8 cellular contexts compared by ENCODE assay signal in genomic region chr16:57899771-57900661, GRCh38.
DNase-seq lines count a peak whose midpoint lies in the region; ATAC-seq and TF ChIP-seq lines count a peak whose summit lies in the region.

No MANE protein-coding gene starts in this region.

- peak; percentile 92 for TF ChIP-seq CTCF in 22Rv1 (IDR thresholded peaks at IDR 0.05)
- TF ChIP-seq CTCF in GM13977 (IDR thresholded peaks at IDR 0.05; ENCODE audit: extremely low read depth, insufficient read depth, missing control alignments): peak; percentile 86

- in situ Hi-C loops in GM13977 (cut with MboI; ENCODE audit: low pct_unique_long_range_greater_than_20kb, low sequenced_read_pairs, unreplicated experiment): loop anchor here (10.0 kb wide), 1 partner anchor 105 kb away; the partner anchor contains the start of genes USB1 and ZNF319

- no peak for ATAC-seq in GM19455 (IDR thresholded peaks at IDR 0.05; ENCODE audit: unreplicated experiment)

- no peak overlapping the region for H3K27ac ChIP-seq in 22Rv1
- H3K27ac ChIP-seq in caudate nucleus (ENCODE audit: low read depth, low read length): no peak overlapping the region

- peak; percentile 79 for DNase-seq in GM13977 (ENCODE audit: low spot score)
- DNase-seq in NCI-H2196 treated with DMSO at 0.1 percent for 48 hours (lab: John Stamatoyannopoulos, UW; ENCODE audit: unreplicated experiment): peak; percentile 2
- peak; percentile 48 to 62 (median 55) for DNase-seq in activated CD4-positive, CD25-positive, alpha-beta regulatory T cell (lab: John Stamatoyannopoulos, UW)
- DNase-seq in caudate nucleus (lab: John Stamatoyannopoulos, UW): peak in 51 of 61 donors; percentile 5 to 74 (median 41)
- DNase-seq in kidney tubule cell (ENCODE audit: low spot score): peak; percentile 68
- DNase-seq in stimulated activated CD4-positive, alpha-beta T cell treated with anti-CD3 and anti-CD28 coated beads, Interleukin-2, amount 100 ng/mL, for 48 hours: peak; percentile 73 to 75

Comparison
In these comparisons a context has a peak if more than half of its experiments do, and no peak if none do; other contexts are left out.
1. DNase-seq: peak in every context shown above with its lines; median percentile 79 in GM13977; 74 in stimulated activated CD4-positive, alpha-beta T cell treated with anti-CD3 and anti-CD28 coated beads, Interleukin-2, amount 100 ng/mL, for 48 hours; 68 in kidney tubule cell; 55 in activated CD4-positive, CD25-positive, alpha-beta regulatory T cell; 41 in caudate nucleus; 2 in NCI-H2196 treated with DMSO at 0.1 percent for 48 hours.